In genomic region chr7:105675873-105676484, GRCh38 we compare ENCODE assay signal across 8 cellular contexts.
DNase-seq lines count a peak whose midpoint lies in the region; ATAC-seq lines count a peak whose summit lies in the region.

No MANE protein-coding gene starts in this region.

- H3K27ac ChIP-seq in caudate nucleus (ENCODE audit: low read depth, low read length), result no peak overlapping the region

- DNase-seq in Kasumi-1 (lab: John Stamatoyannopoulos, UW) (peak; percentile 9 to 23), C1 segment of cervical spinal cord (lab: John Stamatoyannopoulos, UW) (no peak), caudate nucleus (lab: John Stamatoyannopoulos, UW) (no peak), NK-92 (lab: John Stamatoyannopoulos, UW; ENCODE audit: unreplicated experiment) (no peak)
- peak; percentile 30 for DNase-seq in activated CD4-positive, alpha-beta T cell treated with anti-CD3 and anti-CD28 coated beads for 1 hour
- DNase-seq in central memory CD4-positive, alpha-beta T cell, result peak; percentile 59
- peak; percentile 26 for DNase-seq in stimulated activated CD8-positive, alpha-beta memory T cell treated with anti-CD3 and anti-CD28 coated beads, Interleukin-4, amount 100 ng/mL, for 24 hours (ENCODE audit: low read depth)

- no peak for ATAC-seq in HG02610 (IDR thresholded peaks at IDR 0.05; ENCODE audit: unreplicated experiment)

Comparison
In these comparisons a context has a peak if more than half of its experiments do, and no peak if none do; other contexts are left out.
1. DNase-seq: peak in Kasumi-1 (2 of 2), activated CD4-positive, alpha-beta T cell treated with anti-CD3 and anti-CD28 coated beads for 1 hour (single experiment), central memory CD4-positive, alpha-beta T cell (single experiment) and stimulated activated CD8-positive, alpha-beta memory T cell treated with anti-CD3 and anti-CD28 coated beads, Interleukin-4, amount 100 ng/mL, for 24 hours (single experiment); none in C1 segment of cervical spinal cord (0 of 14), caudate nucleus (0 of 61) and NK-92 (single experiment).